In the genomic region with DNA sequence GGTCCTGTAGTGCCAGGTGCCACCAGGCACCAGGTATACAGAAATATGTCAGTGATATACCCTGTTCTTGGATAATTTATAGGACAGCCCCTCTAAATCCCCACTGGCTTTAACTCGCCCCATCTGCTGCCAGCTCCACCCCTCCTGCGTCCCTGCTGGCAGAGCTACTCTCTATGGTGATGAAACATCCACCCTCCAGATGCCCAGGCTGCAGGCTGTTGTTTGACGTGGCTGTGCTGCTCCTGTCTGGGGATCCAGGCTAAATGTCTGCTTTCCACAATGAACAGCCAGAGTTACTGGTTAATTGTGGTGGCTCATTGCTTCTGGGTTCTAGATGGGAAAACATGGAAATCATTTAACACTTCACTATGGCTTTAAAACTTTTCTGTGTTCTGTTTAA, we compare ENCODE assay signal across 29 cellular contexts. TPM values are rescaled to one million over a fixed set of nuclear protein-coding genes. Genes with fewer than 3 reads are reported as not detected.
DNase-seq lines count a peak whose midpoint lies in the region; ATAC-seq and FAIRE-seq lines count a peak whose summit lies in the region.
"Had no signal": no experiment of that assay in that cellular context is flagged by ENCODE, and none has a peak within 500 bp of the region (broad histone marks: within the 10 kb centered on the region; RNA-seq: fewer than 3 reads in every experiment).

No MANE protein-coding gene starts in this region.

- no peak for ATAC-seq in activated T-helper 17 cell treated with anti-CD3 and anti-CD28 coated beads, Interleukin-2, amount 50 U/mL, for 72 hours (replicated peaks)
- no peak for ATAC-seq in HG02970 (IDR thresholded peaks at IDR 0.05; ENCODE audit: low FRiP score, unreplicated experiment)
- ATAC-seq: activated CD8-positive, alpha-beta T cell treated with anti-CD3 and anti-CD28 coated beads, Interleukin-2, amount 10 ng/mL, durations not matched to agents 7 days and 5 days; effector memory CD8-positive, alpha-beta T cell; esophagus mucosa; Panc1; T-cell had no signal

- no peak for FAIRE-seq in HTR-8/SVneo (lab: Jason Lieb, UNC)
- FAIRE-seq: bronchial epithelial cell, kidney, small intestine had no signal

- no peaks in the 10 kb centered on the region for H3K27me3 Mint-ChIP-seq in activated T-helper 17 cell treated with anti-CD3 and anti-CD28 coated beads, Interleukin-2, amount 50 U/mL, for 72 hours
- H3K27me3 Mint-ChIP-seq: effector memory CD8-positive, alpha-beta T cell had no signal

- DNase-seq in AG08395 (ENCODE audit: low spot score) (peak; percentile 50), EH (ENCODE audit: low read depth) (peak; percentile 14), NCI-H82 treated with DMSO at 0.1 percent for 48 hours (lab: John Stamatoyannopoulos, UW; ENCODE audit: unreplicated experiment) (peak; percentile 43), islet precursor cell (peak; percentile 61), HTR-8/SVneo (ENCODE audit: insufficient read length, low spot score) (no peak), T-helper 2 cell (no peak)
- DNase-seq: activated CD4-positive, alpha-beta T cell treated with anti-CD3 and anti-CD28 coated beads for 1 hour; activated CD8-positive, alpha-beta T cell treated with anti-CD3 and anti-CD28 coated beads, Interleukin-2, amount 10 ng/mL, durations not matched to agents 7 days and 5 days; activated gamma-delta T cell; activated T-cell treated with anti-CD3 and anti-CD28 coated beads for 4 hours; colonic mucosa; COR-L47; effector memory CD8-positive, alpha-beta T cell; EL; H7; IMR-90; kidney; NCI-H1105 treated with DMSO at 0.1 percent for 48 hours; NCI-H2081 treated with DMSO at 0.1 percent for 48 hours; SIG-M5; small intestine; stimulated activated CD4-positive, alpha-beta T cell treated with anti-CD3 and anti-CD28 coated beads, Interleukin-2, amount 100 ng/mL, for 24 hours; T-cell; upper lobe of left lung had no signal

- no peak overlapping the region for H3K4me3 Mint-ChIP-seq in activated T-helper 17 cell treated with anti-CD3 and anti-CD28 coated beads, Interleukin-2, amount 50 U/mL, for 72 hours
- H3K4me3 Mint-ChIP-seq: activated CD8-positive, alpha-beta T cell treated with anti-CD3 and anti-CD28 coated beads, Interleukin-2, amount 10 ng/mL, durations not matched to agents 7 days and 5 days; effector memory CD8-positive, alpha-beta T cell; T-cell had no signal

- no peaks in the 10 kb centered on the region for H3K36me3 Mint-ChIP-seq in activated T-helper 17 cell treated with anti-CD3 and anti-CD28 coated beads, Interleukin-2, amount 50 U/mL, for 72 hours (ENCODE audit: low read depth)
- H3K36me3 Mint-ChIP-seq: T-cell had no signal

- no peaks in the 10 kb centered on the region for H3K9me3 Mint-ChIP-seq in activated T-helper 17 cell treated with anti-CD3 and anti-CD28 coated beads, Interleukin-2, amount 50 U/mL, for 72 hours
- H3K9me3 Mint-ChIP-seq: effector memory CD8-positive, alpha-beta T cell; T-cell had no signal

- no peak overlapping the region for H3K27ac Mint-ChIP-seq in activated T-helper 17 cell treated with anti-CD3 and anti-CD28 coated beads, Interleukin-2, amount 50 U/mL, for 72 hours
- H3K27ac Mint-ChIP-seq: activated CD8-positive, alpha-beta T cell treated with anti-CD3 and anti-CD28 coated beads, Interleukin-2, amount 10 ng/mL, durations not matched to agents 7 days and 5 days; T-cell had no signal

- H3K4me1 Mint-ChIP-seq in activated T-helper 17 cell treated with anti-CD3 and anti-CD28 coated beads, Interleukin-2, amount 50 U/mL, for 72 hours, result no peaks in the 10 kb centered on the region
- H3K4me1 Mint-ChIP-seq: T-cell had no signal

RNA-seq across cellular contexts. Expression of a gene that starts 12.9 kb away (rescaled TPM):
- under 1 TPM; 0.15 to 0.71 TPM for total RNA-seq in activated T-helper 17 cell treated with anti-CD3 and anti-CD28 coated beads, Interleukin-2, amount 50 U/mL, for 72 hours
- total RNA-seq: bronchial epithelial cell had no signal

Comparison
In these comparisons a context has a peak if more than half of its experiments do, and no peak if none do; other contexts are left out.
1. DNase-seq: peak in AG08395 (single experiment), EH (single experiment), NCI-H82 treated with DMSO at 0.1 percent for 48 hours (single experiment) and islet precursor cell (single experiment); none in HTR-8/SVneo (single experiment) and T-helper 2 cell (0 of 5).